8 cellular contexts compared by ENCODE assay signal in genomic region chr2:223944704-223945531, GRCh38. TPM values are rescaled to one million over a fixed set of nuclear protein-coding genes. Genes with fewer than 3 reads are reported as not detected.
DNase-seq lines count a peak whose midpoint lies in the region; ATAC-seq and TF ChIP-seq lines count a peak whose summit lies in the region.

Gene WDFY1 (minus strand): TSS chr2:223945335. CDS start chr2:223945284, 51 bp downstream.

- intact Hi-C loops in Right ventricle myocardium superior (cut with DNase I), result no loop called here
- intact Hi-C loops in tibial artery (cut with DNase I; ENCODE audit: low total_unique reads), result no loop called here

- H3K14ac ChIP-seq in trophoblast cell (ENCODE audit: low read length), result peak within 1 kb of the TSS; percentile 100

- no peaks in the 10 kb centered on the region for H3K36me3 ChIP-seq in trophoblast cell (ENCODE audit: control insufficient read depth in 1 of 2, insufficient read depth in 2 of 2, low read length in 2 of 2)
- no peaks in the 10 kb centered on the region for H3K36me3 ChIP-seq in tibial artery

- peak within 1 kb of the TSS; percentile 97 for H2BK120ac ChIP-seq in trophoblast cell (ENCODE audit: insufficient read depth, low read length, poor library complexity)

- WGBS in trophoblast cell (ENCODE audit: extremely low coverage, insufficient coverage, insufficient read length), result no CpG with 5 or more reads among the region's 87 CpGs

- peak within 1 kb of the TSS; percentile 92 for H3K4me2 ChIP-seq in trophoblast cell (ENCODE audit: low read length)

- H3K9ac ChIP-seq in trophoblast cell (ENCODE audit: low read length), result peak within 1 kb of the TSS; percentile 94

- no peak within 1 kb of the TSS for H3K23ac ChIP-seq in trophoblast cell (ENCODE audit: low read length)

- peak within 1 kb of the TSS; percentile 49 for H2AK5ac ChIP-seq in trophoblast cell (ENCODE audit: low read length)

- H3K4me3 Mint-ChIP-seq in activated naive CD8-positive, alpha-beta T cell treated with anti-CD3 and anti-CD28 coated beads, Interleukin-2, amount 50 U/mL, for 24 hours, result peak within 1 kb of the TSS; percentile 87

- peak within 1 kb of the TSS; percentile 69 for H3K27ac Mint-ChIP-seq in activated naive CD8-positive, alpha-beta T cell treated with anti-CD3 and anti-CD28 coated beads, Interleukin-2, amount 50 U/mL, for 24 hours

- H3K9me3 ChIP-seq in trophoblast cell (ENCODE audit: insufficient read depth, low read depth, low read length), result no peaks in the 10 kb centered on the region
- H3K9me3 ChIP-seq in tibial artery, result no peaks in the 10 kb centered on the region

- H3K79me2 ChIP-seq in trophoblast cell (ENCODE audit: control insufficient read depth, insufficient read depth, low read length, poor library complexity), result peaks cover 16% of the 10 kb centered on the region

- H3K27ac ChIP-seq in trophoblast cell (ENCODE audit: low read depth, low read length), result peak within 1 kb of the TSS; percentile 46
- peak within 1 kb of the TSS; percentile 97 to 100 for H3K27ac ChIP-seq in tibial artery

- TF ChIP-seq CTCF in GM12875 (IDR thresholded peaks at IDR 0.05; ENCODE audit: borderline replicate concordance, insufficient read depth, low read depth, low read length), result no peak
- TF ChIP-seq CTCF in tibial artery (IDR thresholded peaks at IDR 0.05), result no peak

- ATAC-seq in HG02623 (IDR thresholded peaks at IDR 0.05; ENCODE audit: unreplicated experiment) (peak; percentile 61), Right ventricle myocardium superior (ENCODE audit: poor library complexity) (peak; percentile 98)
- peak; percentile 78 for ATAC-seq in activated naive CD8-positive, alpha-beta T cell treated with anti-CD3 and anti-CD28 coated beads, Interleukin-2, amount 50 U/mL, for 24 hours

- peaks cover 61% of the 10 kb centered on the region for H3K4me1 Mint-ChIP-seq in activated naive CD8-positive, alpha-beta T cell treated with anti-CD3 and anti-CD28 coated beads, Interleukin-2, amount 50 U/mL, for 24 hours

- peak within 1 kb of the TSS; percentile 100 for H3K18ac ChIP-seq in trophoblast cell (ENCODE audit: low read length)

- peaks cover 9% of the 10 kb centered on the region for H3K36me3 Mint-ChIP-seq in activated naive CD8-positive, alpha-beta T cell treated with anti-CD3 and anti-CD28 coated beads, Interleukin-2, amount 50 U/mL, for 24 hours (ENCODE audit: low read depth)

- H3K27me3 Mint-ChIP-seq in activated naive CD8-positive, alpha-beta T cell treated with anti-CD3 and anti-CD28 coated beads, Interleukin-2, amount 50 U/mL, for 24 hours, result no peaks in the 10 kb centered on the region

- peak within 1 kb of the TSS; percentile 83 for H3K4ac ChIP-seq in trophoblast cell (ENCODE audit: low read depth, low read length)

- H3K79me1 ChIP-seq in trophoblast cell (ENCODE audit: low read length), result peaks cover 10% of the 10 kb centered on the region

- H3K4me3 ChIP-seq in GM12875 (ENCODE audit: low read depth, low read length) (peak within 1 kb of the TSS; percentile 82), trophoblast cell (ENCODE audit: low read depth, low read length) (peak within 1 kb of the TSS; percentile 98), tibial artery (peak within 1 kb of the TSS; percentile 93 to 100)

- peak within 1 kb of the TSS; percentile 97 for H2BK5ac ChIP-seq in trophoblast cell (ENCODE audit: low read depth, low read length, poor library complexity)

- peak within 1 kb of the TSS; percentile 96 for H4K12ac ChIP-seq in trophoblast cell (ENCODE audit: low read depth, low read length)

- H3K4me1 ChIP-seq in trophoblast cell (ENCODE audit: control insufficient read depth in 1 of 2, insufficient read depth in 2 of 2, low read length in 2 of 2) (no peaks in the 10 kb centered on the region), tibial artery (peaks cover 0 to 41% (median 22%) of the 10 kb centered on the region in 4 donors)

- peaks cover 4% of the 10 kb centered on the region for H3K9me3 Mint-ChIP-seq in activated naive CD8-positive, alpha-beta T cell treated with anti-CD3 and anti-CD28 coated beads, Interleukin-2, amount 50 U/mL, for 24 hours

- H2BK12ac ChIP-seq in trophoblast cell (ENCODE audit: low read length), result peak within 1 kb of the TSS; percentile 15

- H4K8ac ChIP-seq in trophoblast cell (ENCODE audit: low read depth, low read length), result peak within 1 kb of the TSS; percentile 99

- peak within 1 kb of the TSS; percentile 97 for H4K91ac ChIP-seq in trophoblast cell (ENCODE audit: low read depth, low read length)

- H3K27me3 ChIP-seq in trophoblast cell (ENCODE audit: insufficient read depth, low read length) (no peaks in the 10 kb centered on the region), tibial artery (no peaks in the 10 kb centered on the region)

- peak; percentile 65 for DNase-seq in NCI-H1092 treated with DMSO at 0.1 percent for 48 hours (lab: John Stamatoyannopoulos, UW)
- DNase-seq in SW480 (ENCODE audit: low spot score), result peak; percentile 79
- DNase-seq in activated naive CD8-positive, alpha-beta T cell treated with anti-CD3 and anti-CD28 coated beads, Interleukin-2, amount 50 U/mL, for 24 hours, result peak; percentile 83
- DNase-seq in Right ventricle myocardium superior, result peak; percentile 93
- peak; percentile 83 to 86 for DNase-seq in trophoblast cell
- DNase-seq in tibial artery, result peak; percentile 83 to 93

- peak within 1 kb of the TSS; percentile 84 for H2AFZ ChIP-seq in trophoblast cell (ENCODE audit: insufficient read depth, low read length, poor library complexity)

RNA-seq across cellular contexts. Expression of gene WDFY1, which starts in this region (rescaled TPM):
- total RNA-seq in Right ventricle myocardium superior, result 10.8 TPM
- 27.3 and 28.3 TPM in 2 replicates for polyA plus RNA-seq in trophoblast cell (2013)

Comparison
In these comparisons a context has a peak if more than half of its experiments do, and no peak if none do; other contexts are left out.
1. Peak in every context shown above with its lines: DNase-seq, ATAC-seq, H3K4me3 ChIP-seq and H3K27ac ChIP-seq.